In genomic region chr19:18353378-18354005, GRCh38 we compare ENCODE assay signal across 33 cellular contexts. TPM values are rescaled to one million over a fixed set of nuclear protein-coding genes. Genes with fewer than 3 reads are reported as not detected.
"Had no signal": no experiment of that assay in that cellular context is flagged by ENCODE, and none has a peak within 500 bp of the region (broad histone marks: within the 10 kb centered on the region; RNA-seq: fewer than 3 reads in every experiment).

No MANE protein-coding gene starts in this region.

- DNase-seq: activated CD4-positive, alpha-beta T cell treated with anti-CD3 and anti-CD28 coated beads for 36 hours; activated CD4-positive, CD25-positive, alpha-beta regulatory T cell; activated CD8-positive, alpha-beta memory T cell treated with anti-CD3 and anti-CD28 coated beads, Interleukin-2, amount 10 ng/mL, durations not matched to agents 7 days and 5 days; activated CD8-positive, alpha-beta T cell treated with anti-CD3 and anti-CD28 coated beads, Interleukin-2, amount 10 ng/mL, durations not matched to agents 7 days and 5 days; activated naive CD8-positive, alpha-beta T cell treated with anti-CD3 and anti-CD28 coated beads, Interleukin-2, amount 10 ng/mL, durations not matched to agents 7 days and 5 days; activated T-cell treated with anti-CD3 and anti-CD28 coated beads, Interleukin-2, amount 50 U/mL, for 48 hours; amniotic stem cell; brain microvascular endothelial cell; caudate nucleus; cortex of kidney; foreskin fibroblast; head of caudate nucleus; hippocampal formation; left cardiac atrium; left ventricle myocardium superior; midbrain; naive thymus-derived CD8-positive, alpha-beta T cell; occipital lobe; psoas muscle; stimulated activated CD4-positive, alpha-beta T cell treated with anti-CD3 and anti-CD28 coated beads, Interleukin-15, amount 100 ng/mL, for 24 hours; stimulated activated CD4-positive, alpha-beta T cell treated with anti-CD3 and anti-CD28 coated beads, Interleukin-2, amount 100 ng/mL, for 24 hours; stimulated activated naive CD4-positive, alpha-beta T cell; T-helper 1 cell; tibial artery had no signal

- H3K27ac ChIP-seq: brain microvascular endothelial cell, parathyroid adenoma, suprapubic skin, tibial artery had no signal

- ATAC-seq: activated CD4-positive, alpha-beta T cell treated with anti-CD3 and anti-CD28 coated beads for 36 hours; activated CD8-positive, alpha-beta memory T cell treated with anti-CD3 and anti-CD28 coated beads, Interleukin-2, amount 10 ng/mL, durations not matched to agents 7 days and 5 days; activated CD8-positive, alpha-beta T cell treated with anti-CD3 and anti-CD28 coated beads, Interleukin-2, amount 10 ng/mL, durations not matched to agents 7 days and 5 days; esophagus mucosa; left cardiac atrium; left ventricle myocardium superior; naive thymus-derived CD8-positive, alpha-beta T cell had no signal

- H3K4me1 ChIP-seq: parathyroid adenoma, suprapubic skin had no signal

- H3K9me3 ChIP-seq: psoas muscle, suprapubic skin had no signal

- H3K79me2 ChIP-seq: parathyroid adenoma had no signal

- H3K27ac Mint-ChIP-seq: activated CD4-positive, alpha-beta T cell treated with anti-CD3 and anti-CD28 coated beads for 36 hours; activated CD8-positive, alpha-beta memory T cell treated with anti-CD3 and anti-CD28 coated beads, Interleukin-2, amount 10 ng/mL, durations not matched to agents 7 days and 5 days; activated CD8-positive, alpha-beta T cell treated with anti-CD3 and anti-CD28 coated beads, Interleukin-2, amount 10 ng/mL, durations not matched to agents 7 days and 5 days; activated naive CD8-positive, alpha-beta T cell treated with anti-CD3 and anti-CD28 coated beads, Interleukin-2, amount 10 ng/mL, durations not matched to agents 7 days and 5 days; activated T-helper 2 cell treated with anti-CD3 and anti-CD28 coated beads, Interferon-gamma antibody, Interleukin-2, Interleukin-4, amounts not matched to agents 10 μg/mL and 5 μg/mL and 100 μg/mL, durations not matched to agents 14 hours and 24 hours and 36 hours; T-helper 2 cell treated with Interferon-gamma antibody and Interleukin-4, amounts not matched to agents 5 μg/mL and 100 μg/mL, for 36 hours had no signal

- H3K9ac ChIP-seq: parathyroid adenoma had no signal

- H3K27me3 Mint-ChIP-seq: activated CD4-positive, alpha-beta T cell treated with anti-CD3 and anti-CD28 coated beads for 36 hours; activated CD8-positive, alpha-beta memory T cell treated with anti-CD3 and anti-CD28 coated beads, Interleukin-2, amount 10 ng/mL, durations not matched to agents 7 days and 5 days; activated naive CD8-positive, alpha-beta T cell treated with anti-CD3 and anti-CD28 coated beads, Interleukin-2, amount 10 ng/mL, durations not matched to agents 7 days and 5 days; naive thymus-derived CD8-positive, alpha-beta T cell had no signal

- H3K4me1 Mint-ChIP-seq: activated CD4-positive, alpha-beta T cell treated with anti-CD3 and anti-CD28 coated beads for 36 hours; activated CD8-positive, alpha-beta memory T cell treated with anti-CD3 and anti-CD28 coated beads, Interleukin-2, amount 10 ng/mL, durations not matched to agents 7 days and 5 days; activated naive CD8-positive, alpha-beta T cell treated with anti-CD3 and anti-CD28 coated beads, Interleukin-2, amount 10 ng/mL, durations not matched to agents 7 days and 5 days had no signal

- H2AFZ ChIP-seq: parathyroid adenoma had no signal

- H3K4me3 Mint-ChIP-seq: activated CD4-positive, alpha-beta T cell treated with anti-CD3 and anti-CD28 coated beads for 36 hours; activated CD8-positive, alpha-beta memory T cell treated with anti-CD3 and anti-CD28 coated beads, Interleukin-2, amount 10 ng/mL, durations not matched to agents 7 days and 5 days; activated CD8-positive, alpha-beta T cell treated with anti-CD3 and anti-CD28 coated beads, Interleukin-2, amount 10 ng/mL, durations not matched to agents 7 days and 5 days; activated naive CD8-positive, alpha-beta T cell treated with anti-CD3 and anti-CD28 coated beads, Interleukin-2, amount 10 ng/mL, durations not matched to agents 7 days and 5 days; naive thymus-derived CD8-positive, alpha-beta T cell; neural crest cell; T-helper 2 cell treated with Interferon-gamma antibody and Interleukin-4, amounts not matched to agents 5 μg/mL and 100 μg/mL, for 36 hours had no signal

- FAIRE-seq: astrocyte, keratinocyte had no signal

- H3K4me3 ChIP-seq: psoas muscle, suprapubic skin, tibial artery had no signal

- H3K9me3 Mint-ChIP-seq: activated naive CD8-positive, alpha-beta T cell treated with anti-CD3 and anti-CD28 coated beads, Interleukin-2, amount 10 ng/mL, durations not matched to agents 7 days and 5 days; activated T-helper 2 cell treated with anti-CD3 and anti-CD28 coated beads, Interferon-gamma antibody, Interleukin-2, Interleukin-4, amounts not matched to agents 10 μg/mL and 5 μg/mL and 100 μg/mL, durations not matched to agents 14 hours and 24 hours and 36 hours; naive thymus-derived CD8-positive, alpha-beta T cell; neural crest cell; T-helper 2 cell treated with Interferon-gamma antibody and Interleukin-4, amounts not matched to agents 5 μg/mL and 100 μg/mL, for 36 hours had no signal

- H3K27me3 ChIP-seq: brain microvascular endothelial cell, suprapubic skin, tibial artery had no signal

RNA-seq across cellular contexts. Expression of gene GDF15, which starts 32.5 kb away (rescaled TPM):
- total RNA-seq: activated CD4-positive, alpha-beta T cell treated with anti-CD3 and anti-CD28 coated beads for 36 hours; activated CD8-positive, alpha-beta memory T cell treated with anti-CD3 and anti-CD28 coated beads, Interleukin-2, amount 10 ng/mL, durations not matched to agents 7 days and 5 days; activated CD8-positive, alpha-beta T cell treated with anti-CD3 and anti-CD28 coated beads, Interleukin-2, amount 10 ng/mL, durations not matched to agents 7 days and 5 days; activated T-helper 2 cell treated with anti-CD3 and anti-CD28 coated beads, Interferon-gamma antibody, Interleukin-2, Interleukin-4, amounts not matched to agents 10 μg/mL and 5 μg/mL and 100 μg/mL, durations not matched to agents 14 hours and 24 hours and 36 hours; naive thymus-derived CD8-positive, alpha-beta T cell; occipital lobe had no signal
- polyA plus RNA-seq: naive thymus-derived CD8-positive, alpha-beta T cell had no signal

RNA-seq across cellular contexts. Expression of gene LRRC25, which starts 43.9 kb away (rescaled TPM):
- total RNA-seq: activated CD4-positive, alpha-beta T cell treated with anti-CD3 and anti-CD28 coated beads for 36 hours; activated T-helper 2 cell treated with anti-CD3 and anti-CD28 coated beads, Interferon-gamma antibody, Interleukin-2, Interleukin-4, amounts not matched to agents 10 μg/mL and 5 μg/mL and 100 μg/mL, durations not matched to agents 14 hours and 24 hours and 36 hours; astrocyte; chondrocyte; neural crest cell had no signal
- polyA plus RNA-seq: keratinocyte had no signal
